In genomic region chr10:113175756-113176651, GRCh38 we compare ENCODE assay signal across 2 cellular contexts.
TF ChIP-seq lines count a peak whose summit lies in the region.

No MANE protein-coding gene starts in this region.

TF ChIP-seq in GM23338, 12 proteins besides CTCF, POLR2A, EP300 and RAD21:
- TF ChIP-seq, protein P1, sequence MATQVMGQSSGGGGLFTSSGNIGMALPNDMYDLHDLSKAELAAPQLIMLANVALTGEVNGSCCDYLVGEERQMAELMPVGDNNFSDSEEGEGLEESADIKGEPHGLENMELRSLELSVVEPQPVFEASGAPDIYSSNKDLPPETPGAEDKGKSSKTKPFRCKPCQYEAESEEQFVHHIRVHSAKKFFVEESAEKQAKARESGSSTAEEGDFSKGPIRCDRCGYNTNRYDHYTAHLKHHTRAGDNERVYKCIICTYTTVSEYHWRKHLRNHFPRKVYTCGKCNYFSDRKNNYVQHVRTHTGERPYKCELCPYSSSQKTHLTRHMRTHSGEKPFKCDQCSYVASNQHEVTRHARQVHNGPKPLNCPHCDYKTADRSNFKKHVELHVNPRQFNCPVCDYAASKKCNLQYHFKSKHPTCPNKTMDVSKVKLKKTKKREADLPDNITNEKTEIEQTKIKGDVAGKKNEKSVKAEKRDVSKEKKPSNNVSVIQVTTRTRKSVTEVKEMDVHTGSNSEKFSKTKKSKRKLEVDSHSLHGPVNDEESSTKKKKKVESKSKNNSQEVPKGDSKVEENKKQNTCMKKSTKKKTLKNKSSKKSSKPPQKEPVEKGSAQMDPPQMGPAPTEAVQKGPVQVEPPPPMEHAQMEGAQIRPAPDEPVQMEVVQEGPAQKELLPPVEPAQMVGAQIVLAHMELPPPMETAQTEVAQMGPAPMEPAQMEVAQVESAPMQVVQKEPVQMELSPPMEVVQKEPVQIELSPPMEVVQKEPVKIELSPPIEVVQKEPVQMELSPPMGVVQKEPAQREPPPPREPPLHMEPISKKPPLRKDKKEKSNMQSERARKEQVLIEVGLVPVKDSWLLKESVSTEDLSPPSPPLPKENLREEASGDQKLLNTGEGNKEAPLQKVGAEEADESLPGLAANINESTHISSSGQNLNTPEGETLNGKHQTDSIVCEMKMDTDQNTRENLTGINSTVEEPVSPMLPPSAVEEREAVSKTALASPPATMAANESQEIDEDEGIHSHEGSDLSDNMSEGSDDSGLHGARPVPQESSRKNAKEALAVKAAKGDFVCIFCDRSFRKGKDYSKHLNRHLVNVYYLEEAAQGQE (IDR thresholded peaks at IDR 0.05; ENCODE audit: unreplicated experiment): no peak

TF ChIP-seq in H1, 55 proteins besides CTCF, POLR2A, EP300 and RAD21:
- TF ChIP-seq BACH1 (IDR thresholded peaks at IDR 0.05; ENCODE audit: low read length) (no peak), ASH2L (IDR thresholded peaks at IDR 0.05; ENCODE audit: low read length) (no peak), MAFK (IDR thresholded peaks at IDR 0.05; ENCODE audit: low read depth, low read length) (no peak), ZNF274 (IDR thresholded peaks at IDR 0.05; ENCODE audit: borderline replicate concordance, extremely low read depth, low read length) (no peak), CHD7 (IDR thresholded peaks at IDR 0.05; ENCODE audit: insufficient replicate concordance, low read length) (no peak), E2F6 (IDR thresholded peaks at IDR 0.05) (no peak), CHD1 (IDR thresholded peaks at IDR 0.05; ENCODE audit: low read depth, low read length) (no peak)
